21 cellular contexts compared by ENCODE assay signal in genomic region chr11:12525466-12526055, GRCh38.
A peak's percentile ranks its signal among the peaks of the same experiment; 100 is the strongest.
DNase-seq lines count a peak whose midpoint lies in the region; ATAC-seq and TF ChIP-seq lines count a peak whose summit lies in the region.
"Had no signal": no experiment of that assay in that cellular context is flagged by ENCODE, and none has a peak within 500 bp of the region (broad histone marks: within the 10 kb centered on the region; RNA-seq: fewer than 3 reads in every experiment).

No MANE protein-coding gene starts in this region.

- no peak for ATAC-seq in gastroesophageal sphincter
- no peak for ATAC-seq in GM19455 (IDR thresholded peaks at IDR 0.05; ENCODE audit: unreplicated experiment)
- ATAC-seq: Panc1 had no signal

- in situ Hi-C loops in transverse colon (cut with MboI; ENCODE audit: low pct_ligation_motif_present in 1 of 4, low pct_unique_long_range_greater_than_20kb in 1 of 4, low sequenced_read_pairs in 3 of 4) = no loop called here

- H3K9me3 Mint-ChIP-seq in HFFc6 = no peaks in the 10 kb centered on the region
- H3K9me3 Mint-ChIP-seq: H9 had no signal

- TF ChIP-seq CTCF in HFFc6 (IDR thresholded peaks at IDR 0.05) = no peak
- no peak for TF ChIP-seq CTCF in gastroesophageal sphincter (IDR thresholded peaks at IDR 0.05)
- TF ChIP-seq CTCF in transverse colon (IDR thresholded peaks at IDR 0.05) = no peak

- H3K9me3 ChIP-seq in gastroesophageal sphincter (no peaks in the 10 kb centered on the region), transverse colon (no peaks in the 10 kb centered on the region)
- H3K9me3 ChIP-seq: A549, BE2C, SJCRH30 had no signal

- H3K4me3 ChIP-seq in gastroesophageal sphincter = no peak overlapping the region
- H3K4me3 ChIP-seq in transverse colon = no peak overlapping the region
- H3K4me3 ChIP-seq: A549, GM23248, SJCRH30 had no signal

- DNase-seq in HFFc6 (no peak), posterior vena cava (ENCODE audit: low spot score) (peak; percentile 55), transverse colon (no peak), GM19238 (ENCODE audit: insufficient read length, low spot score) (no peak)
- no peak for DNase-seq in activated CD8-positive, alpha-beta memory T cell treated with anti-CD3 and anti-CD28 coated beads for 24 hours
- DNase-seq: BE2C, DMS53, EL, GM23248, H9, KG1, NCI-H1105, NCI-H2081, NCI-H2171 treated with DMSO at 0.1 percent for 48 hours, NCI-H524 treated with DMSO at 0.1 percent for 48 hours, NCI-H82, SJCRH30 had no signal

- H3K4me1 ChIP-seq in gastroesophageal sphincter = peaks cover 0 to 71% (median 6%) of the 10 kb centered on the region in 3 donors
- H3K4me1 ChIP-seq in transverse colon = peaks cover 0 to 7% (median 3%) of the 10 kb centered on the region in 4 donors
- H3K4me1 ChIP-seq: SJCRH30 had no signal

- H3K4me3 Mint-ChIP-seq in HFFc6 = no peak overlapping the region
- H3K4me3 Mint-ChIP-seq: H9 had no signal

- H3K27ac Mint-ChIP-seq in HFFc6 = peak overlapping the region; percentile 33; the same call in 1 of the 2 replicates

- TF ChIP-seq POLR2A in gastroesophageal sphincter (IDR thresholded peaks at IDR 0.05) (no peak), transverse colon (IDR thresholded peaks at IDR 0.05) (no peak)

- peaks cover 61% of the 10 kb centered on the region for H3K4me1 Mint-ChIP-seq in HFFc6 (ENCODE audit: low read depth)
- H3K4me1 Mint-ChIP-seq: H9 had no signal

- 80% methylated on average over 1 of the region's 1 CpG for WGBS in gastroesophageal sphincter (ENCODE audit: low coverage in 1 of 2), 2 donors
- 84 to 100% methylated on average over 1 of the region's 1 CpG for WGBS in transverse colon (ENCODE audit: low coverage in 1 of 2), 2 donors

- H3K36me3 Mint-ChIP-seq in HFFc6 (ENCODE audit: low read depth) = peaks cover 29% of the 10 kb centered on the region

- intact Hi-C loops in posterior vena cava (cut with DNase I) = no loop called here
- intact Hi-C loops in transverse colon (cut with DNase I; ENCODE audit: low total_unique reads) = no loop called here

- no peaks in the 10 kb centered on the region for H3K27me3 ChIP-seq in gastroesophageal sphincter
- H3K27me3 ChIP-seq in transverse colon = no peaks in the 10 kb centered on the region
- H3K27me3 ChIP-seq: BE2C, SJCRH30 had no signal

- TF ChIP-seq EP300 in gastroesophageal sphincter (IDR thresholded peaks at IDR 0.05) = no peak
- TF ChIP-seq EP300 in transverse colon (IDR thresholded peaks at IDR 0.05; ENCODE audit: low read depth) = no peak

- peaks cover 0 to 80% of the 10 kb centered on the region in 2 donors for H3K36me3 ChIP-seq in gastroesophageal sphincter
- H3K36me3 ChIP-seq in transverse colon = no peaks in the 10 kb centered on the region
- H3K36me3 ChIP-seq: BE2C had no signal

- H3K27ac ChIP-seq in gastroesophageal sphincter (peak overlapping the region in 3 of 4 donors; percentile 46 to 67 (median 64)), transverse colon (peak overlapping the region; percentile 11 to 41 (median 28))
- H3K27ac ChIP-seq: A549, SJCRH30 had no signal

- H3K27me3 Mint-ChIP-seq in HFFc6 (ENCODE audit: insufficient read depth) = no peaks in the 10 kb centered on the region; the same call in 1 of the 2 replicates
